In genomic region chr12:27185234-27186045, GRCh38 we compare ENCODE assay signal across 8 cellular contexts. TPM values are rescaled to one million over a fixed set of nuclear protein-coding genes. Genes with fewer than 3 reads are reported as not detected.
DNase-seq lines count a peak whose midpoint lies in the region; ATAC-seq, FAIRE-seq and TF ChIP-seq lines count a peak whose summit lies in the region.

No MANE protein-coding gene starts in this region.

- H3K4me2 ChIP-seq in fibroblast of lung (ENCODE audit: extremely low read depth, insufficient read depth, low read length), result no peak overlapping the region

- WGBS in thyroid gland, 2 donors, result 59 to 80% methylated on average over 4 of the region's 4 CpGs

- H3K27ac ChIP-seq in fibroblast of lung (ENCODE audit: insufficient read depth, low read length) (no peak overlapping the region), thyroid gland (no peak overlapping the region)

- TF ChIP-seq CTCF in fibroblast of lung (conservative IDR thresholded peaks at IDR 0.05 in 1 of 2, IDR thresholded peaks at IDR 0.05 in 1 of 2; ENCODE audit: low read depth in 1 of 2, low read length in 2 of 2), result no peak
- no peak for TF ChIP-seq CTCF in GM13976 (IDR thresholded peaks at IDR 0.05; ENCODE audit: borderline replicate concordance, control extremely low read depth, extremely low read depth, insufficient read depth, missing control alignments)
- TF ChIP-seq CTCF in thyroid gland (IDR thresholded peaks at IDR 0.05), result no peak

- no peaks in the 10 kb centered on the region for H3K79me2 ChIP-seq in fibroblast of lung (ENCODE audit: control insufficient read depth, insufficient read depth, low read length)

- H3K4me3 ChIP-seq in fibroblast of lung (replicated peaks in 1 of 4; ENCODE audit: control extremely low read depth in 1 of 4, insufficient read depth in 1 of 4, low read depth in 3 of 4, low read length in 4 of 4) (no peak overlapping the region), thyroid gland (replicated peaks in 1 of 3) (no peak overlapping the region)

- peaks cover 4% of the 10 kb centered on the region for H3K4me1 ChIP-seq in fibroblast of lung (ENCODE audit: control insufficient read depth, extremely low read depth, insufficient read depth, low read length)
- H3K4me1 ChIP-seq in thyroid gland, result no peaks in the 10 kb centered on the region

- TF ChIP-seq POLR2A in GM12892 (IDR thresholded peaks at IDR 0.05; ENCODE audit: low read depth, low read length), result peak; percentile 67; the same call in 1 of the 2 replicates
- no peak for TF ChIP-seq POLR2A in thyroid gland (IDR thresholded peaks at IDR 0.05)

- peak; percentile 90 for ATAC-seq in GM21825 (IDR thresholded peaks at IDR 0.05; ENCODE audit: unreplicated experiment)

- H2AFZ ChIP-seq in fibroblast of lung (ENCODE audit: low read length), result no peak overlapping the region

- H4K20me1 ChIP-seq in fibroblast of lung (ENCODE audit: control insufficient read depth, extremely low read depth, insufficient read depth, low read length), result no peaks in the 10 kb centered on the region

- no peak for DNase-seq in GM12892 (ENCODE audit: insufficient read length)
- DNase-seq in NCI-H226, result peak; percentile 14
- DNase-seq in fibroblast of lung (ENCODE audit: low read depth in 2 of 2), result peak; percentile 69 to 98
- DNase-seq in pons (ENCODE audit: low spot score), result no peak
- DNase-seq in GM13976 (ENCODE audit: low spot score), result no peak
- DNase-seq in COR-L47 (lab: John Stamatoyannopoulos, UW), result no peak
- DNase-seq in thyroid gland, result no peak

- H3K27me3 ChIP-seq in fibroblast of lung (ENCODE audit: control insufficient read depth, insufficient read depth, low read length) (no peaks in the 10 kb centered on the region), thyroid gland (no peaks in the 10 kb centered on the region)

- in situ Hi-C loops in GM13976 (cut with MboI; ENCODE audit: low sequenced_read_pairs, unreplicated experiment), result no loop called here

- no peak overlapping the region for H3K9ac ChIP-seq in fibroblast of lung (ENCODE audit: insufficient read depth, low read length)

- no peaks in the 10 kb centered on the region for H3K9me3 ChIP-seq in fibroblast of lung (ENCODE audit: control insufficient read depth, insufficient read depth, low read depth, low read length)
- no peaks in the 10 kb centered on the region for H3K9me3 ChIP-seq in thyroid gland

- no peaks in the 10 kb centered on the region for H3K36me3 ChIP-seq in fibroblast of lung (ENCODE audit: control insufficient read depth, insufficient read depth, low read length)
- no peaks in the 10 kb centered on the region for H3K36me3 ChIP-seq in thyroid gland

- intact Hi-C loops in thyroid gland (cut with DNase I), result no loop called here

- FAIRE-seq in GM12892 (lab: Jason Lieb, UNC), result peak; percentile 97

RNA-seq across cellular contexts. Expression of gene STK38L, which starts 58.6 kb away (rescaled TPM):
- 93.4 TPM for polyA plus RNA-seq in GM12892 (2012; ENCODE audit: missing spikeins)
- total RNA-seq in fibroblast of lung, result 16.5 and 18.0 TPM in 2 replicates
- polyA plus RNA-seq in fibroblast of lung, result 8.9 and 19.9 TPM in 2 replicates
- 9.0 and 16.3 TPM in 2 replicates for polyA plus RNA-seq in fibroblast of lung (2012)
- polyA minus RNA-seq in fibroblast of lung (ENCODE audit: low replicate concordance), result 0.51 and 1.5 TPM in 2 replicates
- total RNA-seq in thyroid gland, result 10 to 100 TPM; 20.1 to 42.2 (median 27.0) TPM

Comparison
In these comparisons a context has a peak if more than half of its experiments do, and no peak if none do; other contexts are left out.
1. DNase-seq: peak in NCI-H226 (single experiment) and fibroblast of lung (2 of 2); none in GM12892 (single experiment), pons (single experiment), GM13976 (single experiment), COR-L47 (single experiment) and thyroid gland (0 of 2).